Comparison of ENCODE assay signal across 1 cellular context in genomic region chr15:90636993-90637392, GRCh38.
TF ChIP-seq lines count a peak whose summit lies in the region.

No MANE protein-coding gene starts in this region.

TF ChIP-seq in HEK293, 187 proteins besides CTCF, POLR2A, EP300 and RAD21:
- 0 out of 2 replicates have a peak, but pooled peaks have one; percentile 15 for TF ChIP-seq ZNF280D (tag by site-specific recombination; IDR thresholded peaks at IDR 0.05)
- peak; percentile 96 for TF ChIP-seq ZNF146 (tag by site-specific recombination; IDR thresholded peaks at IDR 0.05)
- 0 out of 2 replicates have a peak, but pooled peaks have one; percentile 34 for TF ChIP-seq ZNF580 (tag by site-specific recombination; IDR thresholded peaks at IDR 0.05)
TF ChIP-seq in HEK293: peak in this region for 3; not testable (repeated sequence) for 184.
